2 cellular contexts compared by ENCODE assay signal in genomic region chr21:37339527-37339889, GRCh38.
TF ChIP-seq lines count a peak whose summit lies in the region.

No MANE protein-coding gene starts in this region.

TF ChIP-seq in A549, 52 proteins besides CTCF, POLR2A, EP300 and RAD21:
- no peak for TF ChIP-seq HDAC2 (IDR thresholded peaks at IDR 0.05)
- TF ChIP-seq ATOH8 (CRISPR knock-in tag; IDR thresholded peaks at IDR 0.05; ENCODE audit: low read depth): no peak
- TF ChIP-seq NR3C1 (IDR thresholded peaks at IDR 0.05): no peak
- no peak for TF ChIP-seq CBX2 (IDR thresholded peaks at IDR 0.05; ENCODE audit: borderline replicate concordance, low read depth)
- no peak for TF ChIP-seq MYC (IDR thresholded peaks at IDR 0.05; ENCODE audit: borderline replicate concordance, low read length)
- no peak for TF ChIP-seq PHF8 (IDR thresholded peaks at IDR 0.05; ENCODE audit: borderline replicate concordance, low read depth)
- TF ChIP-seq E2F6 (IDR thresholded peaks at IDR 0.05; ENCODE audit: borderline replicate concordance, low read depth): no peak
- no peak for TF ChIP-seq EHMT2 (IDR thresholded peaks at IDR 0.05; ENCODE audit: low read depth)
- no peak for TF ChIP-seq FOXS1 (CRISPR knock-in tag; IDR thresholded peaks at IDR 0.05)
- TF ChIP-seq PBX3 (IDR thresholded peaks at IDR 0.05): no peak
- TF ChIP-seq KDM1A (IDR thresholded peaks at IDR 0.05; ENCODE audit: low read depth): no peak
- TF ChIP-seq MAZ (IDR thresholded peaks at IDR 0.05; ENCODE audit: borderline replicate concordance, low read depth, low read length): no peak
- no peak for TF ChIP-seq RFX5 (IDR thresholded peaks at IDR 0.05)
- no peak for TF ChIP-seq HOXA7 (CRISPR knock-in tag; IDR thresholded peaks at IDR 0.05)
- TF ChIP-seq NFE2L2 (conservative IDR thresholded peaks at IDR 0.05; ENCODE audit: low read length): no peak
- TF ChIP-seq FOSL2 (IDR thresholded peaks at IDR 0.05): no peak
- no peak for TF ChIP-seq FOSL2 (CRISPR knock-in tag; IDR thresholded peaks at IDR 0.05)
- TF ChIP-seq HOXB5 (CRISPR knock-in tag; IDR thresholded peaks at IDR 0.05): no peak
- no peak for TF ChIP-seq GATA3 (IDR thresholded peaks at IDR 0.05; ENCODE audit: borderline replicate concordance)
- TF ChIP-seq MAX (IDR thresholded peaks at IDR 0.05): no peak

TF ChIP-seq in endothelial cell of umbilical vein, 7 proteins besides CTCF, POLR2A, EP300 and RAD21:
- TF ChIP-seq EZH2 (IDR thresholded peaks at IDR 0.05; ENCODE audit: borderline replicate concordance, low read depth, low read length, severe bottlenecking): no peak
- TF ChIP-seq JUN (IDR thresholded peaks at IDR 0.05; ENCODE audit: borderline replicate concordance, insufficient read depth, insufficient read length, low read depth): no peak
- TF ChIP-seq MAX (IDR thresholded peaks at IDR 0.05; ENCODE audit: insufficient read depth, insufficient read length): no peak
- TF ChIP-seq POLR2AphosphoS5 (IDR thresholded peaks at IDR 0.05; ENCODE audit: insufficient read depth, low read depth, low read length): no peak
- TF ChIP-seq MYC (IDR thresholded peaks at IDR 0.05; ENCODE audit: low read depth, low read length): no peak
- no peak for TF ChIP-seq FOS (IDR thresholded peaks at IDR 0.05; ENCODE audit: borderline replicate concordance, insufficient read depth, low read length)
- no peak for TF ChIP-seq GATA2 (IDR thresholded peaks at IDR 0.05; ENCODE audit: insufficient read depth, insufficient read length, low read depth, low read length)
TF ChIP-seq in endothelial cell of umbilical vein: peak in this region for 0.
